5 cellular contexts compared by ENCODE assay signal in genomic region chr19:9843626-9844273, GRCh38. TPM values are rescaled to one million over a fixed set of nuclear protein-coding genes. Genes with fewer than 3 reads are reported as not detected.
A peak's percentile ranks its signal among the peaks of the same experiment; 100 is the strongest.
DNase-seq lines count a peak whose midpoint lies in the region; ATAC-seq and TF ChIP-seq lines count a peak whose summit lies in the region.
"Not testable (repeated sequence)": the region's sequence is repeated elsewhere in the genome, so short reads cannot be mapped to it uniquely, and the experiment has no call there.

No MANE protein-coding gene starts in this region.

- peaks cover 18% of the 10 kb centered on the region for H3K4me1 ChIP-seq in thymus (ENCODE audit: control insufficient read depth, insufficient read depth, low read length)

- 98% methylated on average over 12 of the region's 12 CpGs for WGBS in thymus

- not testable (repeated sequence) for H3K4me3 ChIP-seq in thymus (ENCODE audit: low read length)

- in situ Hi-C loops in G401 (cut with HindIII; ENCODE audit: low sequenced_read_pairs): not testable (repeated sequence)

- H3K27ac ChIP-seq in temporal lobe (ENCODE audit: low read depth, low read length) (peak overlapping the region; percentile 24), thymus (ENCODE audit: low read depth) (peak overlapping the region; percentile 20)

- peaks cover 16% of the 10 kb centered on the region for H3K4me1 Mint-ChIP-seq in T-helper 17 cell
- H3K4me1 Mint-ChIP-seq in endothelial cell (ENCODE audit: unreplicated experiment): not testable (repeated sequence)

- not testable (repeated sequence) for H3K4me3 Mint-ChIP-seq in T-helper 17 cell
- H3K4me3 Mint-ChIP-seq in endothelial cell (ENCODE audit: unreplicated experiment): peak overlapping the region; percentile 51

- TF ChIP-seq CTCF in endothelial cell (IDR thresholded peaks at IDR 0.05; ENCODE audit: unreplicated experiment): not testable (repeated sequence)

- H3K36me3 ChIP-seq in thymus (ENCODE audit: control insufficient read depth, insufficient read depth): peaks cover 100% of the 10 kb centered on the region

- H3K27ac Mint-ChIP-seq in T-helper 17 cell: peak overlapping the region; percentile 69
- H3K27ac Mint-ChIP-seq in endothelial cell (ENCODE audit: unreplicated experiment): not testable (repeated sequence)

- not testable (repeated sequence) for H3K27me3 ChIP-seq in thymus (ENCODE audit: control insufficient read depth, insufficient read depth)

- not testable (repeated sequence) for ATAC-seq in T-helper 17 cell

- not testable (repeated sequence) for H3K9me3 Mint-ChIP-seq in endothelial cell (ENCODE audit: unreplicated experiment)

- not testable (repeated sequence) for H3K9me3 ChIP-seq in T-helper 17 cell (ENCODE audit: control insufficient read depth, low read length, poor library complexity, severe bottlenecking); thymus (ENCODE audit: control insufficient read depth)

- H3K27me3 Mint-ChIP-seq in T-helper 17 cell: not testable (repeated sequence)
- peaks cover 10% of the 10 kb centered on the region for H3K27me3 Mint-ChIP-seq in endothelial cell (ENCODE audit: unreplicated experiment)

- H3K36me3 Mint-ChIP-seq in T-helper 17 cell (ENCODE audit: low read depth): not testable (repeated sequence)
- H3K36me3 Mint-ChIP-seq in endothelial cell (ENCODE audit: low read depth, unreplicated experiment): peaks cover 41% of the 10 kb centered on the region

- peak; percentile 45 for DNase-seq in G401 (ENCODE audit: low spot score)
- DNase-seq in T-helper 17 cell; endothelial cell (ENCODE audit: low spot score): not testable (repeated sequence)

RNA-seq across cellular contexts. Expression of gene PIN1, which starts 8.6 kb away (rescaled TPM):
- 222 and 282 TPM in 2 replicates for total RNA-seq in G401 (2014; rRNA removed; shearing (Covaris generic))
- total RNA-seq in T-helper 17 cell (10 to 100 TPM; 42.3 to 55.2 TPM), endothelial cell (ENCODE audit: unreplicated experiment) (69.9 TPM), temporal lobe (72.5 TPM)
- polyA plus RNA-seq in thymus: 87.5 TPM

RNA-seq across cellular contexts. Expression of gene UBL5, which starts 16.0 kb away (rescaled TPM):
- 338 and 361 TPM in 2 replicates for total RNA-seq in G401 (2014; rRNA removed; shearing (Covaris generic))
- 100 to 1,000 TPM; 202 to 207 TPM for total RNA-seq in T-helper 17 cell
- total RNA-seq in endothelial cell (ENCODE audit: unreplicated experiment): 399 TPM
- total RNA-seq in temporal lobe: 108 TPM
- 749 TPM for polyA plus RNA-seq in thymus

RNA-seq across cellular contexts. Expression of gene FBXL12, which starts 24.9 kb away (rescaled TPM):
- total RNA-seq in G401 (2014; rRNA removed; shearing (Covaris generic)): 23.4 and 32.4 TPM in 2 replicates
- total RNA-seq in T-helper 17 cell (10 to 100 TPM; 33.5 to 34.4 TPM), endothelial cell (ENCODE audit: unreplicated experiment) (45.9 TPM), temporal lobe (3.7 TPM)
- polyA plus RNA-seq in thymus: 40.1 TPM
